ENCODE assay signal across 10 cellular contexts in the genomic region with DNA sequence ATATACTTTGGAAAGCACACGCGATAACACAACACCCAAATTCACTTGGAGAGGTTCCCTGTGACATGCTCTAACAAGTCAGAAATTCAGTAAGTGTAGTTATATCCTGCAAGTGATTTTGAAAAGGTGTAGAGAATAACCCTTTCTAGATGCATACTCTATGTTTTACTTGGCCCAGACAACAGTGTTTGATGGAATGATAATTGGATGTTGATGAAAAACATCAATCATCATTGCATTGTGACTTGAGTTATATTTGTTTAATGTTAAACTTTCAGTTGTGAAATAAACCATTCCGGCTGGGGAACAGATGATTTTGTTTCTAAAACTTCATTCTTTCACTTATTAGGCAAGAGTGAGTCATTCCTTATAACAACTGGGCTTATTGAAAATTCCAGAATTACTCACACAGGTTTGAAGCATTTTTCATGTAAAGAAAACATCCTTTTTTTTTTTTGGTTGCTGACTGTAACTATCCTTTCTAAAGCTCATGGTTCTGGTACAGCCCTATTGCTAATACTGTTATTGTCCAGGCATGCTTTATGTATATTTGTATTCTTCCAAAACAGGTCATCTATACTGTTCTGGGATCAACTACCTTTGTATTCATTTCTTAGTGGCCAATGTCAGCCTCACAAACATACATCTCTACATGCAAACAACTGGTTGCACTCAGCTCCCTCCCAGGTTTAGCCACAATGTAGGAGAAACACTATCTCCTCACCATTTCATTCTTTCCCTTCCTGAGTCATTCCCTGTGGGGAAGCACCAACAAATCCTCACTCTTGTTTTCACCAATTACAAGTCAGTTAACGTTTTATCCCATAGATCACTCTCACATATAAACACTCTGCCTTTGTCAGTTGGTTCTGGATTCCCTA.
A peak's percentile ranks its signal among the peaks of the same experiment; 100 is the strongest.
DNase-seq lines count a peak whose midpoint lies in the region; ATAC-seq, FAIRE-seq and TF ChIP-seq lines count a peak whose summit lies in the region.
"Had no signal": no experiment of that assay in that cellular context is flagged by ENCODE, and none has a peak within 500 bp of the region (broad histone marks: within the 10 kb centered on the region; RNA-seq: fewer than 3 reads in every experiment).

No MANE protein-coding gene starts in this region.

- FAIRE-seq in frontal cortex (lab: Jason Lieb, UNC), result no peak

- DNase-seq in left ventricle myocardium superior (no peak), right atrium auricular region (ENCODE audit: low spot score) (no peak), dedifferentiated amniotic fluid mesenchymal stem cell (ENCODE audit: extremely low spot score) (peak; percentile 92), SKM-1 (lab: John Stamatoyannopoulos, UW; ENCODE audit: unreplicated experiment) (no peak), frontal cortex (ENCODE audit: low spot score in 2 of 2) (no peak)
- DNase-seq: activated naive CD8-positive, alpha-beta T cell treated with anti-CD3 and anti-CD28 coated beads, Interleukin-2, amount 50 U/mL, for 24 hours; NCI-H1436 treated with DMSO at 0.1 percent for 48 hours had no signal

- peak; percentile 31 for ATAC-seq in left ventricle myocardium superior
- no peak for ATAC-seq in GM21360 (IDR thresholded peaks at IDR 0.05; ENCODE audit: unreplicated experiment)
- ATAC-seq in HG03139 (IDR thresholded peaks at IDR 0.05; ENCODE audit: unreplicated experiment), result no peak
- ATAC-seq: activated naive CD8-positive, alpha-beta T cell treated with anti-CD3 and anti-CD28 coated beads, Interleukin-2, amount 50 U/mL, for 24 hours had no signal

- no peaks in the 10 kb centered on the region for H3K9me3 ChIP-seq in right atrium auricular region
- H3K9me3 ChIP-seq in mesodermal cell (ENCODE audit: control insufficient read depth, low read length), result no peaks in the 10 kb centered on the region

- 6 to 22% methylated on average over 1 of the region's 4 CpGs for WGBS in mesodermal cell (ENCODE audit: insufficient coverage in 2 of 2), 2 experiments

- intact Hi-C loops in left ventricle myocardium superior (cut with micrococcal nuclease), result no loop called here

- no peak overlapping the region for H3K4me3 ChIP-seq in right atrium auricular region
- no peak overlapping the region for H3K4me3 ChIP-seq in mesodermal cell (ENCODE audit: extremely low read depth, insufficient read depth, low read length, poor library complexity, severe bottlenecking)

- no peaks in the 10 kb centered on the region for H3K36me3 ChIP-seq in right atrium auricular region
- H3K36me3 ChIP-seq in mesodermal cell (ENCODE audit: control insufficient read depth, insufficient read depth, low read length), result no peaks in the 10 kb centered on the region

- H3K27me3 ChIP-seq in right atrium auricular region, result no peaks in the 10 kb centered on the region

- no peak for TF ChIP-seq CTCF in right atrium auricular region (IDR thresholded peaks at IDR 0.05)

- no peaks in the 10 kb centered on the region for H3K4me1 ChIP-seq in right atrium auricular region
- peaks cover 33% of the 10 kb centered on the region for H3K4me1 ChIP-seq in mesodermal cell (ENCODE audit: control insufficient read depth, insufficient read depth, low read length, poor library complexity, severe bottlenecking)

- H3K27ac ChIP-seq in right atrium auricular region (no peak overlapping the region), mesodermal cell (ENCODE audit: low read depth, low read length, severe bottlenecking) (peak overlapping the region; percentile 93)
